Comparison of ENCODE assay signal across 9 cellular contexts in the genomic region with DNA sequence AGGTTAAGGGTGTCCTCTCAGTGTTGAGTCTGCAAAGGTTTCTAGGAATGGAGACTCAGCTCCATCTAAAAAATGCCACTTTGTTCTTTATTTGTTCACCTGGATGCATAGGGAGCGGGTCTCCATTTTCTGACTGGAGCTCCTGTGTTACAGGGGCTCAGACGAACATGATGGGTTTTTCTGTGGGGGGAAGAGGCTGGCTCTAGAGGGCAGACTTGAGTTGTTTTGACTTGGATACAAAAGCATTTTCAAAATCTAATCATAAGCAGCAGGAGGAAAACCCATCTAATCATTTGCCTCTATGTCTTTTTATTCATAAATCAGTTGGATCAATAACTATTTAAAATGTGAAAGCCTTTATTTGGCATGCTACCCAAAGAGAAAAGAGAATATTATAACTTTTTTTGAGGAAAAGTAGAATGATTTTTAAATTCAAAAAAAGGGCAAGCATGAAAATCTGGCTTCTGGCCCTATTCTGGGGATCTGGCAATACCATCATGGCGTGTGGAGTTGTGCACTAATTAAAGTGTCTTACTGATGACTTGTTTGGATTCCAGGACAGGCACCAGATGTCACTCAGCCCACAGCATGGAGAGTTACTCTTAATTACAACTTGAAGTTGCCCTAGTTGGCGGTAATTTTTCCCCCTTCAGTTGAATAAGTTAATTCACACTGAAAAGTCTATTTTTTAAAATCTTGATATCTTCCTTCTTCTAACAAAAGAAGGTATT.
DNase-seq lines count a peak whose midpoint lies in the region; ATAC-seq and TF ChIP-seq lines count a peak whose summit lies in the region.
"Had no signal": no experiment of that assay in that cellular context is flagged by ENCODE, and none has a peak within 500 bp of the region (broad histone marks: within the 10 kb centered on the region; RNA-seq: fewer than 3 reads in every experiment).

No MANE protein-coding gene starts in this region.

- H3K27me3 Mint-ChIP-seq in natural killer cell treated with Interleukin-12 subunit alpha and Interleukin-12 subunit beta and Interleukin-15 and Interleukin-18, amount 100 ng/mL, for 72 hours: no peaks in the 10 kb centered on the region
- no peaks in the 10 kb centered on the region for H3K27me3 Mint-ChIP-seq in activated CD4-positive, alpha-beta T cell treated with anti-CD3 and anti-CD28 coated beads, Interleukin-2, amount 10 ng/mL, durations not matched to agents 24 days and 14 days

- no peaks in the 10 kb centered on the region for H4K20me1 ChIP-seq in SK-N-SH (ENCODE audit: insufficient read depth)

- TF ChIP-seq EP300 in SK-N-SH (IDR thresholded peaks at IDR 0.05; ENCODE audit: borderline replicate concordance in 1 of 2, low read depth in 1 of 2, low read length in 1 of 2): no peak

- H3K9me3 Mint-ChIP-seq in natural killer cell treated with Interleukin-12 subunit alpha and Interleukin-12 subunit beta and Interleukin-15 and Interleukin-18, amount 100 ng/mL, for 72 hours: peaks cover 3% of the 10 kb centered on the region
- H3K9me3 Mint-ChIP-seq in activated CD4-positive, alpha-beta T cell treated with anti-CD3 and anti-CD28 coated beads, Interleukin-2, amount 10 ng/mL, durations not matched to agents 24 days and 14 days: no peaks in the 10 kb centered on the region

- no peaks in the 10 kb centered on the region for H3K36me3 Mint-ChIP-seq in natural killer cell treated with Interleukin-12 subunit alpha and Interleukin-12 subunit beta and Interleukin-15 and Interleukin-18, amount 100 ng/mL, for 72 hours
- no peaks in the 10 kb centered on the region for H3K36me3 Mint-ChIP-seq in activated CD4-positive, alpha-beta T cell treated with anti-CD3 and anti-CD28 coated beads, Interleukin-2, amount 10 ng/mL, durations not matched to agents 24 days and 14 days (ENCODE audit: low read depth)

- no peaks in the 10 kb centered on the region for H3K79me2 ChIP-seq in SK-N-SH (ENCODE audit: insufficient read depth)

- H3K36me3 ChIP-seq in SK-N-SH (replicated peaks in 1 of 2; ENCODE audit: control insufficient read depth in 1 of 2, insufficient read depth in 2 of 2, low read length in 1 of 2): no peaks in the 10 kb centered on the region
- H3K36me3 ChIP-seq: SJCRH30 had no signal

- no peaks in the 10 kb centered on the region for H3K27me3 ChIP-seq in SK-N-SH (ENCODE audit: insufficient read depth)
- H3K27me3 ChIP-seq: SJCRH30 had no signal

- CTCF ChIA-PET in SK-N-SH (lab: Yijun Ruan, JAX): interaction anchor here (0.6 to 1.2 kb wide), 4 partner anchors 9 to 614 kb away, joined by 3 read pairs; no protein-coding TSS in a partner anchor

- peaks cover 0 to 3% of the 10 kb centered on the region in 2 donors for H3K4me1 Mint-ChIP-seq in natural killer cell treated with Interleukin-12 subunit alpha and Interleukin-12 subunit beta and Interleukin-15 and Interleukin-18, amount 100 ng/mL, for 72 hours (ENCODE audit: low read depth in 2 of 2)
- peaks cover 1% of the 10 kb centered on the region for H3K4me1 Mint-ChIP-seq in activated CD4-positive, alpha-beta T cell treated with anti-CD3 and anti-CD28 coated beads, Interleukin-2, amount 10 ng/mL, durations not matched to agents 24 days and 14 days

- TF ChIP-seq CTCF in GM20000 (IDR thresholded peaks at IDR 0.05; ENCODE audit: extremely low read depth, missing control alignments) (no peak), SK-N-SH (IDR thresholded peaks at IDR 0.05) (peak; percentile 55)

- TF ChIP-seq RAD21 in SK-N-SH (IDR thresholded peaks at IDR 0.05; ENCODE audit: low read length): peak; percentile 70

- no peak overlapping the region for H2AFZ ChIP-seq in SK-N-SH (ENCODE audit: low read depth)

- no peak overlapping the region for H3K4me2 ChIP-seq in SK-N-SH

- H3K27ac Mint-ChIP-seq in natural killer cell treated with Interleukin-12 subunit alpha and Interleukin-12 subunit beta and Interleukin-15 and Interleukin-18, amount 100 ng/mL, for 72 hours: no peak overlapping the region
- H3K27ac Mint-ChIP-seq in activated CD4-positive, alpha-beta T cell treated with anti-CD3 and anti-CD28 coated beads, Interleukin-2, amount 10 ng/mL, durations not matched to agents 24 days and 14 days: no peak overlapping the region

- H3K9ac ChIP-seq in SK-N-SH: no peak overlapping the region

- H3K4me3 Mint-ChIP-seq in natural killer cell treated with Interleukin-12 subunit alpha and Interleukin-12 subunit beta and Interleukin-15 and Interleukin-18, amount 100 ng/mL, for 72 hours: no peak overlapping the region
- H3K4me3 Mint-ChIP-seq in activated CD4-positive, alpha-beta T cell treated with anti-CD3 and anti-CD28 coated beads, Interleukin-2, amount 10 ng/mL, durations not matched to agents 24 days and 14 days: no peak overlapping the region

- H3K4me1 ChIP-seq in SK-N-SH (ENCODE audit: control insufficient read depth in 1 of 2, insufficient read depth in 2 of 2, low read depth in 1 of 2, low read length in 1 of 2): no peaks in the 10 kb centered on the region; a peak in 1 of 4 replicates
- H3K4me1 ChIP-seq: SJCRH30 had no signal

- no peaks in the 10 kb centered on the region for H3K9me2 ChIP-seq in SK-N-SH

- POLR2A ChIA-PET in SK-N-SH (lab: Yijun Ruan, JAX): no interaction called here

- H3K9me3 ChIP-seq in SK-N-SH: no peaks in the 10 kb centered on the region
- H3K9me3 ChIP-seq: SJCRH30 had no signal

- ATAC-seq in sciatic nerve: no peak
- ATAC-seq in natural killer cell treated with Interleukin-12 subunit alpha and Interleukin-12 subunit beta and Interleukin-15 and Interleukin-18, amount 100 ng/mL, for 72 hours: no peak

- no peak overlapping the region; a peak in 1 of 4 replicates for H3K4me3 ChIP-seq in SK-N-SH (ENCODE audit: low read depth in 2 of 2, low read length in 1 of 2)
- H3K4me3 ChIP-seq: SJCRH30 had no signal

- 37% methylated on average over 4 of the region's 4 CpGs for WGBS in SK-N-SH (ENCODE audit: low lambda C conversion rate)

- no peaks in the 10 kb centered on the region for H3F3A ChIP-seq in SK-N-SH (replicated peaks; ENCODE audit: insufficient read depth)

- DNase-seq in Ammon's horn (ENCODE audit: low spot score): peak; percentile 40
- DNase-seq in GM20000 (ENCODE audit: low spot score): peak; percentile 33
- peak; percentile 44 for DNase-seq in SK-N-SH
- peak; percentile 59 for DNase-seq in iPS-NIHi11 (ENCODE audit: low spot score)
- DNase-seq in dermis blood vessel endothelial cell: no peak
- DNase-seq in sciatic nerve (ENCODE audit: low spot score): no peak
- no peak for DNase-seq in natural killer cell treated with Interleukin-12 subunit alpha and Interleukin-12 subunit beta and Interleukin-15 and Interleukin-18, amount 100 ng/mL, for 72 hours (ENCODE audit: low spot score)
- no peak for DNase-seq in activated CD4-positive, alpha-beta T cell treated with anti-CD3 and anti-CD28 coated beads, Interleukin-2, amount 10 ng/mL, durations not matched to agents 24 days and 14 days

- H3K27ac ChIP-seq in SK-N-SH (ENCODE audit: low read depth in 2 of 2, low read length in 1 of 2): no peak overlapping the region
- H3K27ac ChIP-seq: SJCRH30 had no signal

- intact Hi-C loops in sciatic nerve (cut with DNase I): no loop called here
- intact Hi-C loops in activated CD4-positive, alpha-beta T cell treated with anti-CD3 and anti-CD28 coated beads, Interleukin-2, amount 10 ng/mL, durations not matched to agents 24 days and 14 days (cut with micrococcal nuclease): no loop called here

TF ChIP-seq in SK-N-SH, 30 proteins besides CTCF, POLR2A, EP300 and RAD21 (continues in another document):
- TF ChIP-seq, protein P1, sequence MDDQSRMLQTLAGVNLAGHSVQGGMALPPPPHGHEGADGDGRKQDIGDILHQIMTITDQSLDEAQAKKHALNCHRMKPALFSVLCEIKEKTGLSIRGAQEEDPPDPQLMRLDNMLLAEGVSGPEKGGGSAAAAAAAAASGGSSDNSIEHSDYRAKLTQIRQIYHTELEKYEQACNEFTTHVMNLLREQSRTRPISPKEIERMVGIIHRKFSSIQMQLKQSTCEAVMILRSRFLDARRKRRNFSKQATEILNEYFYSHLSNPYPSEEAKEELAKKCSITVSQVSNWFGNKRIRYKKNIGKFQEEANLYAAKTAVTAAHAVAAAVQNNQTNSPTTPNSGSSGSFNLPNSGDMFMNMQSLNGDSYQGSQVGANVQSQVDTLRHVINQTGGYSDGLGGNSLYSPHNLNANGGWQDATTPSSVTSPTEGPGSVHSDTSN (IDR thresholded peaks at IDR 0.05): no peak
- TF ChIP-seq POLR2AphosphoS5 (IDR thresholded peaks at IDR 0.05; ENCODE audit: low read depth, low read length) (no peak), FOXM1 (IDR thresholded peaks at IDR 0.05; ENCODE audit: low read depth) (no peak), YY1 (IDR thresholded peaks at IDR 0.05; ENCODE audit: low read depth) (no peak), SMC3 (IDR thresholded peaks at IDR 0.05; ENCODE audit: low read depth, low read length) (peak; percentile 35)
- TF ChIP-seq, protein P2, sequence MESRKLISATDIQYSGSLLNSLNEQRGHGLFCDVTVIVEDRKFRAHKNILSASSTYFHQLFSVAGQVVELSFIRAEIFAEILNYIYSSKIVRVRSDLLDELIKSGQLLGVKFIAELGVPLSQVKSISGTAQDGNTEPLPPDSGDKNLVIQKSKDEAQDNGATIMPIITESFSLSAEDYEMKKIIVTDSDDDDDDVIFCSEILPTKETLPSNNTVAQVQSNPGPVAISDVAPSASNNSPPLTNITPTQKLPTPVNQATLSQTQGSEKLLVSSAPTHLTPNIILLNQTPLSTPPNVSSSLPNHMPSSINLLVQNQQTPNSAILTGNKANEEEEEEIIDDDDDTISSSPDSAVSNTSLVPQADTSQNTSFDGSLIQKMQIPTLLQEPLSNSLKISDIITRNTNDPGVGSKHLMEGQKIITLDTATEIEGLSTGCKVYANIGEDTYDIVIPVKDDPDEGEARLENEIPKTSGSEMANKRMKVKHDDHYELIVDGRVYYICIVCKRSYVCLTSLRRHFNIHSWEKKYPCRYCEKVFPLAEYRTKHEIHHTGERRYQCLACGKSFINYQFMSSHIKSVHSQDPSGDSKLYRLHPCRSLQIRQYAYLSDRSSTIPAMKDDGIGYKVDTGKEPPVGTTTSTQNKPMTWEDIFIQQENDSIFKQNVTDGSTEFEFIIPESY (IDR thresholded peaks at IDR 0.05; ENCODE audit: borderline replicate concordance, low read depth): no peak
- TF ChIP-seq, protein P3, sequence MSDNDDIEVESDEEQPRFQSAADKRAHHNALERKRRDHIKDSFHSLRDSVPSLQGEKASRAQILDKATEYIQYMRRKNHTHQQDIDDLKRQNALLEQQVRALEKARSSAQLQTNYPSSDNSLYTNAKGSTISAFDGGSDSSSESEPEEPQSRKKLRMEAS (IDR thresholded peaks at IDR 0.05; ENCODE audit: low read depth): no peak

Comparison
In these comparisons a context has a peak if more than half of its experiments do, and no peak if none do; other contexts are left out.
1. DNase-seq: peak in Ammon's horn (single experiment), GM20000 (single experiment), SK-N-SH (single experiment) and iPS-NIHi11 (single experiment); none in dermis blood vessel endothelial cell (single experiment), sciatic nerve (single experiment), natural killer cell treated with Interleukin-12 subunit alpha and Interleukin-12 subunit beta and Interleukin-15 and Interleukin-18, amount 100 ng/mL, for 72 hours (single experiment) and activated CD4-positive, alpha-beta T cell treated with anti-CD3 and anti-CD28 coated beads, Interleukin-2, amount 10 ng/mL, durations not matched to agents 24 days and 14 days (single experiment).